In the genomic region with DNA sequence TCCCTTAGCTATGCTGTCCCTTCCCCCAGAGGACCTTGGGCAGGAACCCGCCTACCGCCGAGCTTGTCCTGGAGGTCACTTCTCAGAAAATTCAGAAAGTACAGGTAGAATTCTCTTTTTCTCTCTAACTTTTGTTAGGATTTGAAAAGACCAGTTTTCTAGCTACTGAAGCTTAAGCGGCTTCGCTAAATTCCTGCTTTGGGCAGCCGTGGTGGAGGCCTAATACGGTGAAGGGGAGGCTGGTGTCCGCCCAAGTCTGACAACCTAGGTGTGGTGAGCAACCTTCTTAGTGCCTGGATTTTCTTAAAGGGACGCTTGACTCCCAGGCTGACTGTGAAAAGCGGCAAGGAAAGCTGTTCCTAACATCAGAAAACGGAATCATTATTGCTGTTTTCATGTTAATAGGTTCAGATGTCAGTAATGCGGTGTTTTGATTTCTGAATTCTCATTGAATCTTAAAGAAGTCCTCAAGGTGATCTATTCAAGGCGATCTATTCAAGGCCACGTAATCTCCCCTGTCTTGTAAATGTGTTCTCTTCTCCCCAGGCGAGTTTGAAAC, we compare ENCODE assay signal across 8 cellular contexts. TPM values are rescaled to one million over a fixed set of nuclear protein-coding genes. Genes with fewer than 3 reads are reported as not detected.
DNase-seq lines count a peak whose midpoint lies in the region; ATAC-seq, FAIRE-seq and TF ChIP-seq lines count a peak whose summit lies in the region.

No MANE protein-coding gene starts in this region.

- intact Hi-C loops in spleen (cut with DNase I; ENCODE audit: low total_unique reads), result no loop called here

- no peaks in the 10 kb centered on the region for H3K36me3 Mint-ChIP-seq in activated naive CD8-positive, alpha-beta T cell

- H3K4me1 Mint-ChIP-seq in activated naive CD8-positive, alpha-beta T cell (ENCODE audit: low read depth), result peaks cover 11% of the 10 kb centered on the region

- DNase-seq in 8988T (peak; percentile 41), H54 (ENCODE audit: insufficient read length, low spot score) (peak; percentile 31), spleen (no peak), SK-N-DZ (ENCODE audit: low spot score) (no peak)

- H3K27ac Mint-ChIP-seq in activated naive CD8-positive, alpha-beta T cell, result no peak overlapping the region

- peaks cover 0 to 56% (median 11%) of the 10 kb centered on the region in 7 donors for H3K27me3 ChIP-seq in spleen (replicated peaks in 1 of 7)

- H3K4me3 ChIP-seq in iPS-11a (ENCODE audit: low read depth, low read length), result peak overlapping the region; percentile 97
- peak overlapping the region; percentile 67 to 87 (median 73) for H3K4me3 ChIP-seq in spleen

- ATAC-seq in GM21447 (IDR thresholded peaks at IDR 0.05; ENCODE audit: unreplicated experiment) (no peak), GM21723 (IDR thresholded peaks at IDR 0.05; ENCODE audit: unreplicated experiment) (no peak)

- peaks cover 0 to 32% (median 18%) of the 10 kb centered on the region in 6 donors for H3K4me1 ChIP-seq in spleen

- peaks cover 21% of the 10 kb centered on the region for H3K27me3 Mint-ChIP-seq in activated naive CD8-positive, alpha-beta T cell

- no peak for TF ChIP-seq CTCF in spleen (IDR thresholded peaks at IDR 0.05 in 8 of 11, conservative IDR thresholded peaks at IDR 0.05 in 3 of 11)

- H3K36me3 ChIP-seq in spleen, result no peaks in the 10 kb centered on the region

- peak overlapping the region; percentile 76 for H3K4me3 Mint-ChIP-seq in activated naive CD8-positive, alpha-beta T cell

- no peaks in the 10 kb centered on the region for H3K9me3 Mint-ChIP-seq in activated naive CD8-positive, alpha-beta T cell (ENCODE audit: low read depth)

- peak; percentile 43 for FAIRE-seq in H54 (lab: Jason Lieb, UNC)

- no peak for TF ChIP-seq POLR2A in H54 (IDR thresholded peaks at IDR 0.05; ENCODE audit: low read depth, low read length)
- TF ChIP-seq POLR2A in spleen (IDR thresholded peaks at IDR 0.05), result no peak

- H3K9me3 ChIP-seq in spleen, result no peaks in the 10 kb centered on the region

- WGBS in spleen, 5 donors, result 31 to 35% (median 33%) methylated on average over 15 of the region's 15 CpGs

- H3K27ac ChIP-seq in spleen, result peak overlapping the region in 3 of 8 donors; percentile 69 to 75 (median 70)

RNA-seq across cellular contexts. Expression of a gene that starts 0.8 kb away (rescaled TPM):
- 10 to 100 TPM; 18.3 to 44.4 (median 36.7) TPM for total RNA-seq in spleen
- 1 to 10 TPM; 1.0 to 3.1 (median 1.2) TPM for polyA plus RNA-seq in spleen
- polyA plus RNA-seq in SK-N-DZ (2014; cell fraction: cytosol; rRNA removed), result 4.2 and 5.4 TPM in 2 replicates
- 3.8 and 5.0 TPM in 2 replicates for polyA plus RNA-seq in SK-N-DZ (2014; cell fraction: nucleus; rRNA removed)

Comparison
In these comparisons a context has a peak if more than half of its experiments do, and no peak if none do; other contexts are left out.
1. DNase-seq: peak in 8988T (single experiment) and H54 (single experiment); none in spleen (single experiment) and SK-N-DZ (single experiment).